ENCODE assay signal across 34 cellular contexts in the genomic region with DNA sequence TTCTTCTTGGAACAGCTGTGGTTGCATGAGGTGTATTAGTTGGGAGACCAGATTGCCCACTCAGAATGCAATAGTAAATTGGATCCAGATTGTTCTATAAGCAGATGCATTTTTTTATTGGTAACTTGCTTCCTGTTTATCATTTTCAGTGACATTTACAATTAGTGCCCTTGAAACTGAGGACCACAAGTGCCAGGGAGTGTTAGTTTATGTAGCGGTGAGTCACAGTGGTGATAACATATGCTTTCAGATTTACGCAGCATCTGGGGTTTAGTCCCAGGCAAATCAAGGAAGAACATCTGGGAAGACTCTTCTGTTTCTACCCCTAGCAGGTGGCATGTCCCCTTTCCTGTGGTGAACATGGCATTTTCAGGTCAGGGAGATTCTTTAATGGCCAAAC. TPM values are rescaled to one million over a fixed set of nuclear protein-coding genes. Genes with fewer than 3 reads are reported as not detected.
DNase-seq lines count a peak whose midpoint lies in the region; ATAC-seq, FAIRE-seq and TF ChIP-seq lines count a peak whose summit lies in the region.
"Had no signal": no experiment of that assay in that cellular context is flagged by ENCODE, and none has a peak within 500 bp of the region (broad histone marks: within the 10 kb centered on the region; RNA-seq: fewer than 3 reads in every experiment).

No MANE protein-coding gene starts in this region.

- no peak overlapping the region for H3K4me2 ChIP-seq in A549
- H3K4me2 ChIP-seq: BLaER1, GM23338 had no signal

- 0 out of 3 replicates have a peak, but pooled peaks cover 3% of the 10 kb centered on the region for H3K4me1 ChIP-seq in A549
- H3K4me1 ChIP-seq: BLaER1, prostate gland, uterus had no signal

- no peak for TF ChIP-seq EP300 in A549 (IDR thresholded peaks at IDR 0.05)

- 78% methylated on average over 2 of the region's 2 CpGs for whole genome bisulfite sequencing in A549 (ENCODE audit: missing lambda C conversion rate)

- CTCF ChIA-PET in A549 (lab: Yijun Ruan, JAX), result no interaction called here

- POLR2A ChIA-PET in A549 (lab: Yijun Ruan, JAX), result no interaction called here

- H3K27me3 ChIP-seq in WERI-Rb-1 (ENCODE audit: insufficient read depth, low read depth, severe bottlenecking), result peaks cover 17% of the 10 kb centered on the region
- H3K27me3 ChIP-seq: cardiac muscle cell, neutrophil, uterus had no signal

- TF ChIP-seq RAD21 in A549 (conservative IDR thresholded peaks at IDR 0.05 in 1 of 2, IDR thresholded peaks at IDR 0.05 in 1 of 2), result no peak

- no peaks in the 10 kb centered on the region for H3K9me3 ChIP-seq in A549
- H3K9me3 ChIP-seq in WERI-Rb-1 (ENCODE audit: severe bottlenecking), result no peaks in the 10 kb centered on the region
- H3K9me3 ChIP-seq: BLaER1, neutrophil, prostate gland, uterus had no signal

- DNase-seq in A549 (ENCODE audit: low read depth in 1 of 2, low spot score in 1 of 2), result no peak
- peak; percentile 61 for DNase-seq in EH (ENCODE audit: low read depth)
- peak; percentile 20 for DNase-seq in LHCN-M2 (ENCODE audit: low read depth)
- DNase-seq in fibroblast of gingiva (ENCODE audit: low read depth), result peak; percentile 0
- DNase-seq in hepatic stellate cell (ENCODE audit: low spot score), result no peak
- DNase-seq in WERI-Rb-1, result no peak
- no peak for DNase-seq in RPMI8226
- DNase-seq: activated CD4-positive, alpha-beta memory T cell treated with anti-CD3 and anti-CD28 coated beads, Interleukin-2, amount 10 ng/mL, durations not matched to agents 7 days and 5 days; activated CD4-positive, CD25-positive, alpha-beta regulatory T cell treated with anti-CD3 and anti-CD28 coated beads, Interleukin-2, amount 50 U/mL, for 72 hours; aorta; cortex of kidney; DND-41; islet precursor cell; MM.1S; naive B cell; NCI-H2029 treated with DMSO at 0.1 percent for 48 hours; NCI-H774; stimulated activated CD4-positive, alpha-beta T cell treated with anti-CD3 and anti-CD28 coated beads, Interleukin-12 subunit alpha, Interleukin-12 subunit beta, amount 100 ng/mL, for 4 hours; stimulated activated CD4-positive, alpha-beta T cell treated with anti-CD3 and anti-CD28 coated beads, Interleukin-4, amount 100 ng/mL, for 24 hours; uterus had no signal

- H3K4me3 ChIP-seq in A549 (no peak overlapping the region), WERI-Rb-1 (ENCODE audit: low read depth, low read length) (no peak overlapping the region)
- H3K4me3 ChIP-seq: BLaER1, cardiac muscle cell, GM23338, K562, prostate gland, SK-N-MC, uterus had no signal

- no peaks in the 10 kb centered on the region for H3K36me3 ChIP-seq in WERI-Rb-1
- H3K36me3 ChIP-seq: BLaER1, cardiac muscle cell, neutrophil, prostate gland, uterus had no signal

- ATAC-seq in A549, result no peak
- ATAC-seq in HG03565 (IDR thresholded peaks at IDR 0.05; ENCODE audit: unreplicated experiment), result no peak
- ATAC-seq: GM23338; K562; sciatic nerve; stimulated activated effector memory CD8-positive, alpha-beta T cell treated with anti-CD3 and anti-CD28 coated beads, Interleukin-12 subunit alpha, Interleukin-12 subunit beta, amount 100 ng/mL, for 72 hours had no signal

- no peak for TF ChIP-seq CTCF in A549 (IDR thresholded peaks at IDR 0.05)
- TF ChIP-seq CTCF in WERI-Rb-1 (IDR thresholded peaks at IDR 0.05; ENCODE audit: low read depth, low read length), result no peak

- TF ChIP-seq POLR2A in A549 (IDR thresholded peaks at IDR 0.05; ENCODE audit: low read length), result no peak

- H3K27ac ChIP-seq in A549 (no peak overlapping the region), WERI-Rb-1 (no peak overlapping the region)
- H3K27ac ChIP-seq: BLaER1, cardiac muscle cell, neutrophil, prostate gland, SK-N-MC, uterus had no signal

- peak; percentile 70 for FAIRE-seq in A549 (lab: Jason Lieb, UNC)
- FAIRE-seq: GM12891, K562 had no signal

TF ChIP-seq in A549, 52 proteins besides CTCF, POLR2A, EP300 and RAD21:
- TF ChIP-seq ELK1 (IDR thresholded peaks at IDR 0.05; ENCODE audit: low read depth, low read length) (no peak), MAFK (IDR thresholded peaks at IDR 0.05; ENCODE audit: partially characterized antibody) (no peak), HDAC2 (IDR thresholded peaks at IDR 0.05) (no peak), ESRRA (IDR thresholded peaks at IDR 0.05; ENCODE audit: borderline replicate concordance, low read length) (no peak), JUNB (IDR thresholded peaks at IDR 0.05) (no peak), BHLHE40 (IDR thresholded peaks at IDR 0.05; ENCODE audit: low read depth, low read length) (no peak), HEYL (CRISPR knock-in tag; IDR thresholded peaks at IDR 0.05) (no peak), GATA3 (IDR thresholded peaks at IDR 0.05; ENCODE audit: borderline replicate concordance) (no peak), PHF8 (IDR thresholded peaks at IDR 0.05; ENCODE audit: borderline replicate concordance, low read depth) (no peak), KDM5A (IDR thresholded peaks at IDR 0.05) (no peak)
- TF ChIP-seq, protein P1, sequence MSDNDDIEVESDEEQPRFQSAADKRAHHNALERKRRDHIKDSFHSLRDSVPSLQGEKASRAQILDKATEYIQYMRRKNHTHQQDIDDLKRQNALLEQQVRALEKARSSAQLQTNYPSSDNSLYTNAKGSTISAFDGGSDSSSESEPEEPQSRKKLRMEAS (IDR thresholded peaks at IDR 0.05), result no peak

RNA-seq across cellular contexts. Expression of gene FRMPD4, which starts 24.1 kb away (rescaled TPM):
- polyA plus RNA-seq in A549 (2011; rRNA removed) (0.28 and 0.36 TPM in 2 replicates), A549 (2017; fragmentation: RNase III; extraction: RNeasy Plus Mini Kit Qiagen cat#74134 plus additional on column Dnase treatment) (0.04 to 0.08 TPM (median 0.07 TPM) in 3 replicates)
- polyA plus RNA-seq in A549 (2012; cell fraction: cytosol; rRNA removed), result 0.10 and 0.12 TPM in 2 replicates
- polyA plus RNA-seq in A549 (2012; cell fraction: nucleus; rRNA removed), result 0.08 and 0.27 TPM in 2 replicates
- 0.39 and 0.91 TPM in 2 replicates for polyA minus RNA-seq in A549 (2011; rRNA and poly(A)+ RNA removed)
- 2.6 and 3.7 TPM in 2 replicates for total RNA-seq in LHCN-M2 (2014; rRNA removed)
- polyA plus RNA-seq in LHCN-M2 (2012), result 1.8 TPM
- total RNA-seq: A673; activated CD4-positive, alpha-beta memory T cell treated with anti-CD3 and anti-CD28 coated beads, Interleukin-2, amount 10 ng/mL, durations not matched to agents 7 days and 5 days; activated T-helper 2 cell treated with anti-CD3 and anti-CD28 coated beads, Interferon-gamma antibody, Interleukin-2, Interleukin-4, amounts not matched to agents 10 μg/mL and 5 μg/mL and 100 μg/mL, durations not matched to agents 14 hours and 24 hours and 36 hours; K562; mesothelial cell of epicardium had no signal
- polyA plus RNA-seq: aorta, K562 had no signal

Comparison
In these comparisons a context has a peak if more than half of its experiments do, and no peak if none do; other contexts are left out.
1. DNase-seq: peak in EH (single experiment), LHCN-M2 (single experiment) and fibroblast of gingiva (single experiment); none in A549 (0 of 2), hepatic stellate cell (single experiment), WERI-Rb-1 (single experiment) and RPMI8226 (single experiment).